In the genomic region with DNA sequence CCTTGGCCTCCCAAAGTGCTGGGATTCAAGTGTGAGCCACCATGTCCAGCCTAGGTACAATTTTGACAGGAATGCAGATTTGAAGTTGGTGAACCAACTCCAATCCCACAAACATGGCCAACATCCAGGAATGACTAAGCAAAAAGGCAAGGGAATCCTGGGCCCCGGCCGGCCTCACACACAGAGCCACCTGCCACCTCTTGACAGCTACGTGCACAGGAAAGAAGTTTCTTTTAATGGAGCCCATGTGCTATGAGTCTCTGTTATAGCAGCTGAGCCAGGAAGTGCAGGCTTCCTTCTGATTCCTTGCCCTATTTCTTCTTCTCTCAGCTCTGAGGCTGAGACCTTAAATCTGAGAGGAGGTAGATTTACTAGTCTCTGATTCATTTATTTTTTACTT, we compare ENCODE assay signal across 9 cellular contexts. TPM values are rescaled to one million over a fixed set of nuclear protein-coding genes. Genes with fewer than 3 reads are reported as not detected.
DNase-seq lines count a peak whose midpoint lies in the region; ATAC-seq and TF ChIP-seq lines count a peak whose summit lies in the region.
"Had no signal": no experiment of that assay in that cellular context is flagged by ENCODE, and none has a peak within 500 bp of the region (broad histone marks: within the 10 kb centered on the region; RNA-seq: fewer than 3 reads in every experiment).

No MANE protein-coding gene starts in this region.

- TF ChIP-seq CTCF in HFFc6 (IDR thresholded peaks at IDR 0.05) (no peak), upper lobe of right lung (IDR thresholded peaks at IDR 0.05) (no peak), MM.1S (IDR thresholded peaks at IDR 0.05; ENCODE audit: low read length) (no peak)

- peak overlapping the region; percentile 97 for H3K27ac Mint-ChIP-seq in HFFc6
- H3K27ac Mint-ChIP-seq: natural killer cell had no signal

- H3K4me2 ChIP-seq in MM.1S (ENCODE audit: low read depth, low read length), result no peak overlapping the region

- H3K79me2 ChIP-seq in ACC112 (ENCODE audit: control insufficient read depth, insufficient read depth, low read length, unreplicated experiment) (no peaks in the 10 kb centered on the region), MM.1S (ENCODE audit: low read length) (no peaks in the 10 kb centered on the region)

- H3K4me1 Mint-ChIP-seq in HFFc6 (ENCODE audit: low read depth), result peaks cover 47% of the 10 kb centered on the region

- H3K27me3 ChIP-seq in ACC112 (ENCODE audit: insufficient read depth, low read length) (no peaks in the 10 kb centered on the region), upper lobe of right lung (no peaks in the 10 kb centered on the region), MM.1S (replicated peaks; ENCODE audit: insufficient read depth, low read length) (no peaks in the 10 kb centered on the region)

- no peaks in the 10 kb centered on the region for H3K9me2 ChIP-seq in MM.1S (replicated peaks; ENCODE audit: insufficient read depth, low read length)

- H3K36me3 Mint-ChIP-seq in HFFc6 (ENCODE audit: low read depth), result no peaks in the 10 kb centered on the region
- H3K36me3 Mint-ChIP-seq: natural killer cell had no signal

- no peaks in the 10 kb centered on the region for H4K20me1 ChIP-seq in MM.1S (ENCODE audit: insufficient read depth, low read length)

- peaks cover 3% of the 10 kb centered on the region for H3K27me3 Mint-ChIP-seq in HFFc6 (ENCODE audit: insufficient read depth)

- intact Hi-C loops in upper lobe of right lung (cut with DNase I), result no loop called here

- no peaks in the 10 kb centered on the region for H3F3A ChIP-seq in MM.1S (ENCODE audit: insufficient read depth, low read length)

- H3K9me3 Mint-ChIP-seq in HFFc6, result no peaks in the 10 kb centered on the region
- H3K9me3 Mint-ChIP-seq: natural killer cell had no signal

- H3K36me3 ChIP-seq in ACC112 (ENCODE audit: insufficient read depth, low read length) (no peaks in the 10 kb centered on the region), upper lobe of right lung (no peaks in the 10 kb centered on the region), MM.1S (replicated peaks; ENCODE audit: insufficient read depth, low read length) (no peaks in the 10 kb centered on the region)

- peak; percentile 79 for DNase-seq in HFFc6
- DNase-seq in RPMI8226, result peak; percentile 52
- peak; percentile 3 for DNase-seq in glomerular endothelial cell (ENCODE audit: extremely low read depth, low read depth, low spot score)
- no peak for DNase-seq in upper lobe of right lung
- no peak for DNase-seq in NOMO-1 treated with dmso at 0.1 percent for 144 hours (lab: John Stamatoyannopoulos, UW; ENCODE audit: unreplicated experiment)
- DNase-seq in pons (ENCODE audit: low spot score), result no peak
- no peak for DNase-seq in MM.1S
- DNase-seq: natural killer cell had no signal

- H3K4me1 ChIP-seq in ACC112 (ENCODE audit: control insufficient read depth, insufficient read depth, low read length, unreplicated experiment) (peaks cover 26% of the 10 kb centered on the region), upper lobe of right lung (no peaks in the 10 kb centered on the region), MM.1S (ENCODE audit: low read length) (no peaks in the 10 kb centered on the region)

- H2AFZ ChIP-seq in ACC112 (ENCODE audit: low read length, unreplicated experiment) (peak overlapping the region; percentile 36), MM.1S (ENCODE audit: low read length) (no peak overlapping the region)

- no peak overlapping the region for H3K4me3 ChIP-seq in ACC112 (ENCODE audit: low read depth, low read length)
- no peak overlapping the region for H3K4me3 ChIP-seq in upper lobe of right lung
- H3K4me3 ChIP-seq in MM.1S (ENCODE audit: low read length), result no peak overlapping the region

- ATAC-seq in upper lobe of right lung, result peak; percentile 67

- no peak overlapping the region for H3K9ac ChIP-seq in MM.1S (ENCODE audit: low read length)

- H3K4me3 Mint-ChIP-seq in HFFc6, result peak overlapping the region; percentile 36
- H3K4me3 Mint-ChIP-seq: natural killer cell had no signal

- no peaks in the 10 kb centered on the region for H3K9me3 ChIP-seq in upper lobe of right lung
- H3K9me3 ChIP-seq in MM.1S (replicated peaks; ENCODE audit: insufficient read depth, low read length), result no peaks in the 10 kb centered on the region

- peak overlapping the region; percentile 82 for H3K27ac ChIP-seq in ACC112 (ENCODE audit: low read depth, low read length)
- H3K27ac ChIP-seq in upper lobe of right lung, result no peak overlapping the region
- no peak overlapping the region for H3K27ac ChIP-seq in MM.1S (ENCODE audit: low read length)

RNA-seq across cellular contexts. Expression of a gene that starts 8.8 kb away (rescaled TPM):
- total RNA-seq in HFFc6 (2021; fragmentation: NEBNext Ultra II Directional; extraction: Animal tissue kit (Norgen Biotek cat#: 25700)), result under 1 TPM in 3 of 6 experiments, not detected in 3; 0.32 to 0.40 (median 0.36) TPM
- not detected in 2 replicates for total RNA-seq in glomerular endothelial cell
- not detected for total RNA-seq in upper lobe of right lung

RNA-seq across cellular contexts. Expression of a gene that starts 46.3 kb away (rescaled TPM):
- 10 to 100 TPM in 1 of 6 experiments, 1 to 10 TPM in 5; 4.5 to 10.5 (median 8.3) TPM for total RNA-seq in HFFc6 (2021; fragmentation: NEBNext Ultra II Directional; extraction: Animal tissue kit (Norgen Biotek cat#: 25700))
- total RNA-seq in glomerular endothelial cell (2.6 and 3.7 TPM in 2 replicates), upper lobe of right lung (7.8 TPM)

Comparison
In these comparisons a context has a peak if more than half of its experiments do, and no peak if none do; other contexts are left out.
1. DNase-seq: peak in HFFc6 (single experiment), RPMI8226 (single experiment) and glomerular endothelial cell (single experiment); none in upper lobe of right lung (single experiment), NOMO-1 treated with dmso at 0.1 percent for 144 hours (single experiment), pons (single experiment) and MM.1S (single experiment).